Comparison of ENCODE assay signal across 15 cellular contexts in the genomic region with DNA sequence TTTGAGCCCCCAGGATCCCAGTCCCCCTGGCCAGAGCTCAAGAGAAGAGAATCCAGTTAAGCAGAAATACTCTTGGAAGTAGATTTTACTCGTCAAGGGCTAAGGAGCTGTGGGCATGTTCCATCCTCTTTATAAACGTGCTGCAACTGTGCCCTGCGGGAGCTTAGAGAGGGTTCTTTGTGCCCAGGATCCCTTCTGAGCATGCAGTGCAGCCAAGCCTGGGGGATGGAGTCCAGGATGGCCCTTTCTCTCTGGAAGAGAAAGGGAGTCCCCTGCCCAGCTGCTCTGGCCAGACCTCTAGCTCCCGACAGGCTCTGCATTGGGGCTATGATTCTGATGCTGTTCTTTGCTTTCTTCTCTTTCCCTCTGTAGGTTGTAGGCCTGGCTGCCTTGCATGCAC.
"Had no signal": no experiment of that assay in that cellular context is flagged by ENCODE, and none has a peak within 500 bp of the region (broad histone marks: within the 10 kb centered on the region; RNA-seq: fewer than 3 reads in every experiment).

No MANE protein-coding gene starts in this region.

- DNase-seq: activated CD4-positive, alpha-beta T cell treated with anti-CD3 and anti-CD28 coated beads for 1 hour; activated CD8-positive, alpha-beta memory T cell treated with anti-CD3 and anti-CD28 coated beads, Interleukin-2, amount 50 U/mL, for 4 hours; activated CD8-positive, alpha-beta T cell treated with anti-CD3 and anti-CD28 coated beads for 36 hours; activated gamma-delta T cell treated with Interleukin-2 at 50 U/mL for 16 hours; activated T-cell treated with anti-CD3 and anti-CD28 coated beads, Interleukin-2, amount 50 U/mL, for 48 hours; left ventricle myocardium superior; mesendoderm; retina; stimulated activated naive CD4-positive, alpha-beta T cell; T-cell; upper lobe of left lung had no signal

- H3K27ac Mint-ChIP-seq: activated CD8-positive, alpha-beta T cell treated with anti-CD3 and anti-CD28 coated beads for 36 hours; T-cell had no signal

- H3K27ac ChIP-seq: ascending aorta, gastroesophageal sphincter, suprapubic skin, upper lobe of left lung had no signal

- H3K9me3 Mint-ChIP-seq: activated CD8-positive, alpha-beta T cell treated with anti-CD3 and anti-CD28 coated beads for 36 hours; neural crest cell; T-cell had no signal

- H3K4me3 Mint-ChIP-seq: activated CD8-positive, alpha-beta T cell treated with anti-CD3 and anti-CD28 coated beads for 36 hours; neural crest cell; T-cell had no signal

- H3K4me1 Mint-ChIP-seq: neural crest cell had no signal

- H3K4me1 ChIP-seq: ascending aorta, upper lobe of left lung had no signal

- H3K27me3 Mint-ChIP-seq: activated CD8-positive, alpha-beta T cell treated with anti-CD3 and anti-CD28 coated beads for 36 hours; T-cell had no signal

- H3K4me3 ChIP-seq: ascending aorta, gastroesophageal sphincter, suprapubic skin, upper lobe of left lung had no signal

- H3K27me3 ChIP-seq: ascending aorta, gastroesophageal sphincter, suprapubic skin, upper lobe of left lung had no signal

- H3K9me3 ChIP-seq: ascending aorta, gastroesophageal sphincter, suprapubic skin, upper lobe of left lung had no signal
